ENCODE assay signal across 8 cellular contexts in genomic region chr10:72340510-72340895, GRCh38. TPM values are rescaled to one million over a fixed set of nuclear protein-coding genes. Genes with fewer than 3 reads are reported as not detected.
DNase-seq lines count a peak whose midpoint lies in the region; ATAC-seq and TF ChIP-seq lines count a peak whose summit lies in the region.

No MANE protein-coding gene starts in this region.

- no peak overlapping the region; the same call in 1 of the 2 replicates for H3K27ac ChIP-seq in DND-41 (ENCODE audit: low read length)

- no peaks in the 10 kb centered on the region for H3K9me3 ChIP-seq in DND-41 (ENCODE audit: insufficient read depth, low read length, severe bottlenecking)

- H3K4me3 ChIP-seq in DND-41 (ENCODE audit: low read depth in 1 of 2, low read length in 2 of 2) (no peak overlapping the region), cardiac fibroblast (replicated peaks in 1 of 2; ENCODE audit: low read depth in 2 of 2, low read length in 2 of 2) (no peak overlapping the region)

- H3K9ac ChIP-seq in DND-41 (ENCODE audit: low read depth, low read length), result no peak overlapping the region

- H4K20me1 ChIP-seq in DND-41 (ENCODE audit: insufficient read depth, low read length), result peaks cover 4% of the 10 kb centered on the region; the same call in 1 of the 2 replicates

- no peaks in the 10 kb centered on the region for H3K27me3 ChIP-seq in DND-41 (ENCODE audit: insufficient read depth, low read length, poor library complexity)

- H2AFZ ChIP-seq in DND-41 (ENCODE audit: low read depth, low read length), result no peak overlapping the region

- H3K79me2 ChIP-seq in DND-41 (ENCODE audit: insufficient read depth, low read length), result peaks cover 27% of the 10 kb centered on the region

- ATAC-seq in DND-41 (ENCODE audit: insufficient read depth, low read depth) (peak; percentile 58), left lobe of liver (peak; percentile 62), HG03196 (IDR thresholded peaks at IDR 0.05; ENCODE audit: unreplicated experiment) (no peak)

- peaks cover 89% of the 10 kb centered on the region for H3K36me3 ChIP-seq in DND-41 (ENCODE audit: insufficient read depth, low read length)

- peak; percentile 95 for TF ChIP-seq CTCF in DND-41 (IDR thresholded peaks at IDR 0.05; ENCODE audit: borderline replicate concordance, extremely low read depth, low read length, poor library complexity, severe bottlenecking)
- TF ChIP-seq CTCF in cardiac fibroblast (IDR thresholded peaks at IDR 0.05; ENCODE audit: low read depth, low read length), result peak; percentile 98

- peak; percentile 73 for DNase-seq in DND-41
- DNase-seq in HuH-7.5 (ENCODE audit: low spot score), result peak; percentile 54
- peak; percentile 50 to 67 (median 58) for DNase-seq in activated CD4-positive, CD25-positive, alpha-beta regulatory T cell (lab: John Stamatoyannopoulos, UW)
- DNase-seq in cardiac fibroblast (ENCODE audit: low read depth in 2 of 2), result peak; percentile 62 to 65
- DNase-seq in left lobe of liver (ENCODE audit: low spot score), result peak; percentile 69
- DNase-seq in stimulated activated CD8-positive, alpha-beta memory T cell treated with anti-CD3 and anti-CD28 coated beads, Interleukin-4, amount 100 ng/mL, for 48 hours, result peak; percentile 91
- no peak for DNase-seq in amniotic stem cell (lab: John Stamatoyannopoulos, UW)

- peaks cover 25% of the 10 kb centered on the region for H3K4me1 ChIP-seq in DND-41 (ENCODE audit: insufficient read depth, low read length)

- no peak overlapping the region for H3K4me2 ChIP-seq in DND-41 (ENCODE audit: insufficient read depth, low read length)

RNA-seq across cellular contexts. Expression of gene DNAJB12, which starts 14.2 kb away (rescaled TPM):
- 20.4 TPM for total RNA-seq in left lobe of liver
